ENCODE assay signal across 1 cellular context in genomic region chr20:266604-267562, GRCh38.
TF ChIP-seq lines count a peak whose summit lies in the region.

No MANE protein-coding gene starts in this region.

TF ChIP-seq in K562, 482 proteins besides CTCF, POLR2A, EP300 and RAD21 (continued from another document and continues in another):
- TF ChIP-seq ASH1L (IDR thresholded peaks at IDR 0.05; ENCODE audit: borderline replicate concordance, low read depth, partially characterized antibody) (peak; percentile 75), NR4A1 (CRISPR knock-in tag; IDR thresholded peaks at IDR 0.05) (0 out of 2 replicates have a peak, but pooled peaks have one; percentile 61), NR4A1 (tag; IDR thresholded peaks at IDR 0.05) (peak; percentile 57), CBFB (CRISPR knock-in tag; IDR thresholded peaks at IDR 0.05) (0 out of 2 replicates have a peak, but pooled peaks have one; percentile 28), KAT7 (CRISPR knock-in tag; IDR thresholded peaks at IDR 0.05; ENCODE audit: borderline replicate concordance) (peak; percentile 91; the same call in 1 of the 2 replicates), MAZ (CRISPR knock-in tag; conservative IDR thresholded peaks at IDR 0.05 in 1 of 2, IDR thresholded peaks at IDR 0.05 in 1 of 2) (peak; percentile 81 to 91), PYGO2 (tag; IDR thresholded peaks at IDR 0.05) (no peak), CBFA2T2 (conservative IDR thresholded peaks at IDR 0.05) (peak; percentile 58), ZNF263 (CRISPR knock-in tag; IDR thresholded peaks at IDR 0.05; ENCODE audit: borderline replicate concordance) (peak; percentile 78; the same call in 1 of the 2 replicates), ZC3H4 (CRISPR knock-in tag; IDR thresholded peaks at IDR 0.05; ENCODE audit: borderline replicate concordance) (no peak), ILK (tag; IDR thresholded peaks at IDR 0.05; ENCODE audit: borderline replicate concordance, low read depth) (no peak), BRF1 (IDR thresholded peaks at IDR 0.05; ENCODE audit: borderline replicate concordance, extremely low read depth, insufficient read length) (no peak), SIN3B (IDR thresholded peaks at IDR 0.05; ENCODE audit: low read depth) (no peak), SMARCE1 (IDR thresholded peaks at IDR 0.05) (peak; percentile 72), FOXP4 (CRISPR knock-in tag; IDR thresholded peaks at IDR 0.05; ENCODE audit: borderline replicate concordance) (no peak; the same call in 1 of the 2 replicates), SRSF3 (IDR thresholded peaks at IDR 0.05; ENCODE audit: insufficient read depth, low read length) (no peak), ZNF12 (CRISPR knock-in tag; IDR thresholded peaks at IDR 0.05) (peak; percentile 90), TOE1 (IDR thresholded peaks at IDR 0.05; ENCODE audit: borderline replicate concordance) (peak; percentile 71), TOE1 (CRISPR knock-in tag; IDR thresholded peaks at IDR 0.05; ENCODE audit: borderline replicate concordance, low read depth) (peak; percentile 28; the same call in 1 of the 2 replicates), TAF7 (tag; IDR thresholded peaks at IDR 0.05) (peak; percentile 54), U2AF2 (optimal IDR thresholded peaks at IDR 0.05; ENCODE audit: low read depth, low read length) (no peak), PTRF (tag; IDR thresholded peaks at IDR 0.05) (0 out of 2 replicates have a peak, but pooled peaks have one; percentile 39), PKNOX1 (IDR thresholded peaks at IDR 0.05) (peak; percentile 69), ZNF639 (CRISPR knock-in tag; conservative IDR thresholded peaks at IDR 0.05 in 1 of 2, IDR thresholded peaks at IDR 0.05 in 1 of 2) (peak in 1 of 2 experiments; percentile 72; a peak in 1 of 4 replicates), AFF1 (IDR thresholded peaks at IDR 0.05; ENCODE audit: low read depth in 1 of 2, partially characterized antibody in 2 of 2) (peak; percentile 67 to 85), MAX (CRISPR knock-in tag; IDR thresholded peaks at IDR 0.05) (peak; percentile 96), U2AF1 (optimal IDR thresholded peaks at IDR 0.05; ENCODE audit: low read depth, low read length) (no peak), NR3C1 (CRISPR knock-in tag; IDR thresholded peaks at IDR 0.05) (peak; percentile 83)
- TF ChIP-seq, protein P1, sequence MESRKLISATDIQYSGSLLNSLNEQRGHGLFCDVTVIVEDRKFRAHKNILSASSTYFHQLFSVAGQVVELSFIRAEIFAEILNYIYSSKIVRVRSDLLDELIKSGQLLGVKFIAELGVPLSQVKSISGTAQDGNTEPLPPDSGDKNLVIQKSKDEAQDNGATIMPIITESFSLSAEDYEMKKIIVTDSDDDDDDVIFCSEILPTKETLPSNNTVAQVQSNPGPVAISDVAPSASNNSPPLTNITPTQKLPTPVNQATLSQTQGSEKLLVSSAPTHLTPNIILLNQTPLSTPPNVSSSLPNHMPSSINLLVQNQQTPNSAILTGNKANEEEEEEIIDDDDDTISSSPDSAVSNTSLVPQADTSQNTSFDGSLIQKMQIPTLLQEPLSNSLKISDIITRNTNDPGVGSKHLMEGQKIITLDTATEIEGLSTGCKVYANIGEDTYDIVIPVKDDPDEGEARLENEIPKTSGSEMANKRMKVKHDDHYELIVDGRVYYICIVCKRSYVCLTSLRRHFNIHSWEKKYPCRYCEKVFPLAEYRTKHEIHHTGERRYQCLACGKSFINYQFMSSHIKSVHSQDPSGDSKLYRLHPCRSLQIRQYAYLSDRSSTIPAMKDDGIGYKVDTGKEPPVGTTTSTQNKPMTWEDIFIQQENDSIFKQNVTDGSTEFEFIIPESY (CRISPR knock-in tag; IDR thresholded peaks at IDR 0.05) = peak; percentile 53
- TF ChIP-seq, protein P2, sequence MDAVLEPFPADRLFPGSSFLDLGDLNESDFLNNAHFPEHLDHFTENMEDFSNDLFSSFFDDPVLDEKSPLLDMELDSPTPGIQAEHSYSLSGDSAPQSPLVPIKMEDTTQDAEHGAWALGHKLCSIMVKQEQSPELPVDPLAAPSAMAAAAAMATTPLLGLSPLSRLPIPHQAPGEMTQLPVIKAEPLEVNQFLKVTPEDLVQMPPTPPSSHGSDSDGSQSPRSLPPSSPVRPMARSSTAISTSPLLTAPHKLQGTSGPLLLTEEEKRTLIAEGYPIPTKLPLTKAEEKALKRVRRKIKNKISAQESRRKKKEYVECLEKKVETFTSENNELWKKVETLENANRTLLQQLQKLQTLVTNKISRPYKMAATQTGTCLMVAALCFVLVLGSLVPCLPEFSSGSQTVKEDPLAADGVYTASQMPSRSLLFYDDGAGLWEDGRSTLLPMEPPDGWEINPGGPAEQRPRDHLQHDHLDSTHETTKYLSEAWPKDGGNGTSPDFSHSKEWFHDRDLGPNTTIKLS (IDR thresholded peaks at IDR 0.05; ENCODE audit: borderline replicate concordance, low read depth) = peak; percentile 88
- TF ChIP-seq, protein P3, sequence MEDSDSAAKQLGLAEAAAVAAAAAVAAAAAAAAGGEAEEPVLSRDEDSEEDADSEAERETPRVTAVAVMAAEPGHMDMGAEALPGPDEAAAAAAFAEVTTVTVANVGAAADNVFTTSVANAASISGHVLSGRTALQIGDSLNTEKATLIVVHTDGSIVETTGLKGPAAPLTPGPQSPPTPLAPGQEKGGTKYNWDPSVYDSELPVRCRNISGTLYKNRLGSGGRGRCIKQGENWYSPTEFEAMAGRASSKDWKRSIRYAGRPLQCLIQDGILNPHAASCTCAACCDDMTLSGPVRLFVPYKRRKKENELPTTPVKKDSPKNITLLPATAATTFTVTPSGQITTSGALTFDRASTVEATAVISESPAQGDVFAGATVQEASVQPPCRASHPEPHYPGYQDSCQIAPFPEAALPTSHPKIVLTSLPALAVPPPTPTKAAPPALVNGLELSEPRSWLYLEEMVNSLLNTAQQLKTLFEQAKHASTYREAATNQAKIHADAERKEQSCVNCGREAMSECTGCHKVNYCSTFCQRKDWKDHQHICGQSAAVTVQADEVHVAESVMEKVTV (CRISPR knock-in tag; IDR thresholded peaks at IDR 0.05) = peak; percentile 81
- TF ChIP-seq, protein P4, sequence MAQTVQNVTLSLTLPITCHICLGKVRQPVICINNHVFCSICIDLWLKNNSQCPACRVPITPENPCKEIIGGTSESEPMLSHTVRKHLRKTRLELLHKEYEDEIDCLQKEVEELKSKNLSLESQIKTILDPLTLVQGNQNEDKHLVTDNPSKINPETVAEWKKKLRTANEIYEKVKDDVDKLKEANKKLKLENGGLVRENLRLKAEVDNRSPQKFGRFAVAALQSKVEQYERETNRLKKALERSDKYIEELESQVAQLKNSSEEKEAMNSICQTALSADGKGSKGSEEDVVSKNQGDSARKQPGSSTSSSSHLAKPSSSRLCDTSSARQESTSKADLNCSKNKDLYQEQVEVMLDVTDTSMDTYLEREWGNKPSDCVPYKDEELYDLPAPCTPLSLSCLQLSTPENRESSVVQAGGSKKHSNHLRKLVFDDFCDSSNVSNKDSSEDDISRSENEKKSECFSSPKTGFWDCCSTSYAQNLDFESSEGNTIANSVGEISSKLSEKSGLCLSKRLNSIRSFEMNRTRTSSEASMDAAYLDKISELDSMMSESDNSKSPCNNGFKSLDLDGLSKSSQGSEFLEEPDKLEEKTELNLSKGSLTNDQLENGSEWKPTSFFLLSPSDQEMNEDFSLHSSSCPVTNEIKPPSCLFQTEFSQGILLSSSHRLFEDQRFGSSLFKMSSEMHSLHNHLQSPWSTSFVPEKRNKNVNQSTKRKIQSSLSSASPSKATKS (CRISPR knock-in tag; IDR thresholded peaks at IDR 0.05) = no peak
- TF ChIP-seq, protein P5, sequence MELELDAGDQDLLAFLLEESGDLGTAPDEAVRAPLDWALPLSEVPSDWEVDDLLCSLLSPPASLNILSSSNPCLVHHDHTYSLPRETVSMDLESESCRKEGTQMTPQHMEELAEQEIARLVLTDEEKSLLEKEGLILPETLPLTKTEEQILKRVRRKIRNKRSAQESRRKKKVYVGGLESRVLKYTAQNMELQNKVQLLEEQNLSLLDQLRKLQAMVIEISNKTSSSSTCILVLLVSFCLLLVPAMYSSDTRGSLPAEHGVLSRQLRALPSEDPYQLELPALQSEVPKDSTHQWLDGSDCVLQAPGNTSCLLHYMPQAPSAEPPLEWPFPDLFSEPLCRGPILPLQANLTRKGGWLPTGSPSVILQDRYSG (tag; conservative IDR thresholded peaks at IDR 0.05; ENCODE audit: low read depth) = 0 out of 2 replicates have a peak, but pooled peaks have one; percentile 63
- TF ChIP-seq, protein P6, sequence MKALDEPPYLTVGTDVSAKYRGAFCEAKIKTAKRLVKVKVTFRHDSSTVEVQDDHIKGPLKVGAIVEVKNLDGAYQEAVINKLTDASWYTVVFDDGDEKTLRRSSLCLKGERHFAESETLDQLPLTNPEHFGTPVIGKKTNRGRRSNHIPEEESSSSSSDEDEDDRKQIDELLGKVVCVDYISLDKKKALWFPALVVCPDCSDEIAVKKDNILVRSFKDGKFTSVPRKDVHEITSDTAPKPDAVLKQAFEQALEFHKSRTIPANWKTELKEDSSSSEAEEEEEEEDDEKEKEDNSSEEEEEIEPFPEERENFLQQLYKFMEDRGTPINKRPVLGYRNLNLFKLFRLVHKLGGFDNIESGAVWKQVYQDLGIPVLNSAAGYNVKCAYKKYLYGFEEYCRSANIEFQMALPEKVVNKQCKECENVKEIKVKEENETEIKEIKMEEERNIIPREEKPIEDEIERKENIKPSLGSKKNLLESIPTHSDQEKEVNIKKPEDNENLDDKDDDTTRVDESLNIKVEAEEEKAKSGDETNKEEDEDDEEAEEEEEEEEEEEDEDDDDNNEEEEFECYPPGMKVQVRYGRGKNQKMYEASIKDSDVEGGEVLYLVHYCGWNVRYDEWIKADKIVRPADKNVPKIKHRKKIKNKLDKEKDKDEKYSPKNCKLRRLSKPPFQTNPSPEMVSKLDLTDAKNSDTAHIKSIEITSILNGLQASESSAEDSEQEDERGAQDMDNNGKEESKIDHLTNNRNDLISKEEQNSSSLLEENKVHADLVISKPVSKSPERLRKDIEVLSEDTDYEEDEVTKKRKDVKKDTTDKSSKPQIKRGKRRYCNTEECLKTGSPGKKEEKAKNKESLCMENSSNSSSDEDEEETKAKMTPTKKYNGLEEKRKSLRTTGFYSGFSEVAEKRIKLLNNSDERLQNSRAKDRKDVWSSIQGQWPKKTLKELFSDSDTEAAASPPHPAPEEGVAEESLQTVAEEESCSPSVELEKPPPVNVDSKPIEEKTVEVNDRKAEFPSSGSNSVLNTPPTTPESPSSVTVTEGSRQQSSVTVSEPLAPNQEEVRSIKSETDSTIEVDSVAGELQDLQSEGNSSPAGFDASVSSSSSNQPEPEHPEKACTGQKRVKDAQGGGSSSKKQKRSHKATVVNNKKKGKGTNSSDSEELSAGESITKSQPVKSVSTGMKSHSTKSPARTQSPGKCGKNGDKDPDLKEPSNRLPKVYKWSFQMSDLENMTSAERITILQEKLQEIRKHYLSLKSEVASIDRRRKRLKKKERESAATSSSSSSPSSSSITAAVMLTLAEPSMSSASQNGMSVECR (CRISPR knock-in tag; IDR thresholded peaks at IDR 0.05) = peak; percentile 87
